In the genomic region with DNA sequence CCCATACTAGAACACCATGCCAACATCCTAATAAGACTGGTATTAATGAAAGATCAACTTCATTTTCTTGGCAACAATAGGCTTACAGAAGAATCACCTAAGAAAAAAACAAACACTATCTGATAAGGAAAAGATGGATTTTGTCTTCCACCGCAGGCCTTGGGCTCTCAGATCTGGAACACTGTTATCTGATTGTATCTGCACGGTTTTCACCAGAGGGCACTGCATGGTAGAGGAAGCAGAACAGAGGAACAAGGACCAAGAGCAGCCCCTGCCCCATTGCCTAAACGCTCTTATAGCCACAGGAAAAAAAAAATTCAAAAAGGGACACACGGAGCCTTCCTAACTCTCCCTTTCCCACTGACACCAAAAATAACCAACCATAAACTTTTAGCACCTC, we compare ENCODE assay signal across 19 cellular contexts. TPM values are rescaled to one million over a fixed set of nuclear protein-coding genes. Genes with fewer than 3 reads are reported as not detected.
DNase-seq lines count a peak whose midpoint lies in the region; ATAC-seq, FAIRE-seq and TF ChIP-seq lines count a peak whose summit lies in the region.
"Had no signal": no experiment of that assay in that cellular context is flagged by ENCODE, and none has a peak within 500 bp of the region (broad histone marks: within the 10 kb centered on the region; RNA-seq: fewer than 3 reads in every experiment).

No MANE protein-coding gene starts in this region.

- no peak overlapping the region for H3K27ac ChIP-seq in OCI-LY7 (ENCODE audit: low read depth, low read length, poor library complexity, severe bottlenecking)
- H3K27ac ChIP-seq: thyroid gland had no signal

- H3K4me3 ChIP-seq in BE2C (ENCODE audit: low read depth, low read length), result no peak overlapping the region
- no peak overlapping the region for H3K4me3 ChIP-seq in OCI-LY7 (ENCODE audit: low read depth, low read length, poor library complexity, severe bottlenecking)
- H3K4me3 ChIP-seq: thyroid gland had no signal

- H3K36me3 ChIP-seq in BE2C, result no peaks in the 10 kb centered on the region
- no peaks in the 10 kb centered on the region for H3K36me3 ChIP-seq in OCI-LY7 (ENCODE audit: insufficient read depth, low read length)
- H3K36me3 ChIP-seq: thyroid gland had no signal

- no TSS peak for BruUV-seq in OCI-LY7 (replicated peaks; lab: Mats Ljungman, UMichigan)

- H3K4me3 Mint-ChIP-seq in chondrocyte (ENCODE audit: unreplicated experiment), result no peak overlapping the region
- peak overlapping the region; percentile 4 for H3K4me3 Mint-ChIP-seq in neural crest cell
- H3K4me3 Mint-ChIP-seq: CD8-positive, alpha-beta T cell; immature natural killer cell had no signal

- DNase-seq in BE2C, result no peak
- no peak for DNase-seq in OCI-LY7 (ENCODE audit: low spot score)
- no peak for DNase-seq in chondrocyte (ENCODE audit: low spot score)
- no peak for DNase-seq in neural crest cell (ENCODE audit: low read depth, low spot score)
- DNase-seq in GF-D8 (lab: John Stamatoyannopoulos, UW), result no peak
- no peak for DNase-seq in GM12892 (ENCODE audit: insufficient read length)
- DNase-seq: activated effector memory CD4-positive, alpha-beta T cell treated with Interleukin-2 at 50 U/mL for 16 hours; CD8-positive, alpha-beta T cell; effector CD8-positive, alpha-beta T cell; immature natural killer cell; NCI-H2107; NCI-H524 treated with DMSO at 0.1 percent for 48 hours; SIG-M5; stimulated activated CD4-positive, alpha-beta T cell treated with anti-CD3 and anti-CD28 coated beads, Interleukin-12 subunit alpha, Interleukin-12 subunit beta, amount 100 ng/mL, for 4 hours; thyroid gland had no signal

- H3K4me1 Mint-ChIP-seq in chondrocyte (ENCODE audit: low read depth) (no peaks in the 10 kb centered on the region), neural crest cell (peaks cover 40% of the 10 kb centered on the region)
- H3K4me1 Mint-ChIP-seq: immature natural killer cell had no signal

- POLR2A ChIA-PET in OCI-LY7 (lab: Charles Lee), result no interaction called here

- H3K27me3 ChIP-seq in BE2C, result no peaks in the 10 kb centered on the region
- H3K27me3 ChIP-seq: thyroid gland had no signal

- no peak for FAIRE-seq in GM12892 (lab: Jason Lieb, UNC)
- FAIRE-seq: GM18507, H54 had no signal

- H3K27ac Mint-ChIP-seq in chondrocyte (ENCODE audit: unreplicated experiment), result no peak overlapping the region
- peak overlapping the region; percentile 31 for H3K27ac Mint-ChIP-seq in neural crest cell (ENCODE audit: unreplicated experiment)
- H3K27ac Mint-ChIP-seq: CD8-positive, alpha-beta T cell; immature natural killer cell had no signal

- no peak for ATAC-seq in GM18498 (IDR thresholded peaks at IDR 0.05; ENCODE audit: unreplicated experiment)
- no peak for ATAC-seq in GM21576 (IDR thresholded peaks at IDR 0.05; ENCODE audit: unreplicated experiment)
- ATAC-seq: CD8-positive, alpha-beta T cell had no signal

- no peaks in the 10 kb centered on the region for H3K27me3 Mint-ChIP-seq in chondrocyte (ENCODE audit: low read depth)
- no peaks in the 10 kb centered on the region for H3K27me3 Mint-ChIP-seq in neural crest cell (ENCODE audit: low read depth)

- intact Hi-C loops in OCI-LY7 (cut with micrococcal nuclease; ENCODE audit: unreplicated experiment), result no loop called here

- no peak overlapping the region for H3K4me2 ChIP-seq in OCI-LY7 (ENCODE audit: low read length)

- H3K4me1 ChIP-seq in BE2C (no peaks in the 10 kb centered on the region), OCI-LY7 (ENCODE audit: insufficient read depth, low read length, poor library complexity, severe bottlenecking) (no peaks in the 10 kb centered on the region)

- H3K9me3 Mint-ChIP-seq in chondrocyte (ENCODE audit: low read depth), result no peaks in the 10 kb centered on the region
- no peaks in the 10 kb centered on the region for H3K9me3 Mint-ChIP-seq in neural crest cell
- H3K9me3 Mint-ChIP-seq: CD8-positive, alpha-beta T cell; immature natural killer cell had no signal

- TF ChIP-seq POLR2A in GM12892 (IDR thresholded peaks at IDR 0.05; ENCODE audit: low read depth, low read length), result no peak

- CTCF ChIA-PET in OCI-LY7 (lab: Charles Lee; ENCODE audit: unreplicated experiment), result interaction anchor here (1.7 kb wide), 1 partner anchor 29 kb away, joined by 3 read pairs; no protein-coding TSS in a partner anchor

- H3K36me3 Mint-ChIP-seq in chondrocyte (ENCODE audit: low read depth) (no peaks in the 10 kb centered on the region), neural crest cell (ENCODE audit: low read depth) (peaks cover 6% of the 10 kb centered on the region)
- H3K36me3 Mint-ChIP-seq: CD8-positive, alpha-beta T cell; immature natural killer cell had no signal

- H3K9me3 ChIP-seq in BE2C (no peaks in the 10 kb centered on the region), OCI-LY7 (ENCODE audit: low read length) (no peaks in the 10 kb centered on the region)
- H3K9me3 ChIP-seq: thyroid gland had no signal

- 0 out of 2 replicates have a peak, but pooled peaks have one; percentile 5 for TF ChIP-seq CTCF in BE2C (IDR thresholded peaks at IDR 0.05; ENCODE audit: low read depth, low read length)
- TF ChIP-seq CTCF in OCI-LY7 (conservative IDR thresholded peaks at IDR 0.05; ENCODE audit: low read length), result peak; percentile 39; the same call in 1 of the 2 replicates
- peak; percentile 28 for TF ChIP-seq CTCF in chondrocyte (IDR thresholded peaks at IDR 0.05)
- TF ChIP-seq CTCF in neural crest cell (conservative IDR thresholded peaks at IDR 0.05), result no peak

- no peak overlapping the region for H2AFZ ChIP-seq in OCI-LY7 (ENCODE audit: low read length)

- H4K20me1 ChIP-seq in OCI-LY7 (ENCODE audit: insufficient read depth, low read length), result no peaks in the 10 kb centered on the region

- no peaks in the 10 kb centered on the region for H3K9me2 ChIP-seq in OCI-LY7 (ENCODE audit: insufficient read depth, low read length)

- no peaks in the 10 kb centered on the region for H3K79me2 ChIP-seq in OCI-LY7 (ENCODE audit: insufficient read depth, low read depth, low read length)

RNA-seq across cellular contexts. Expression of gene IL17RD, which starts 23.4 kb away (rescaled TPM):
- polyA plus RNA-seq in BE2C (2012; ENCODE audit: insufficient read depth, insufficient read length, low read depth), result 2.0 TPM
- 0.06 TPM in 1 of 2 replicates, not detected in the other for total RNA-seq in OCI-LY7 (2014; rRNA removed; shearing (Covaris generic))
- total RNA-seq in OCI-LY7 (2022) (0.35 and 0.36 TPM in 2 replicates), chondrocyte (5.1 to 6.3 TPM (median 6.1 TPM) in 3 replicates), neural crest cell (51.9 and 52.1 TPM in 2 replicates)
- not detected for polyA plus RNA-seq in GM12892 (2012; ENCODE audit: missing spikeins)
- total RNA-seq: CD8-positive, alpha-beta T cell had no signal
- polyA plus RNA-seq: immature natural killer cell had no signal

RNA-seq across cellular contexts. Expression of gene HESX1, which starts 58.1 kb away (rescaled TPM):
- not detected for polyA plus RNA-seq in BE2C (2012; ENCODE audit: insufficient read depth, insufficient read length, low read depth)
- total RNA-seq in OCI-LY7 (2014; rRNA removed; shearing (Covaris generic)), result 6.9 and 10.1 TPM in 2 replicates
- 4.7 and 6.0 TPM in 2 replicates for total RNA-seq in OCI-LY7 (2022)
- 0.77 to 1.7 TPM (median 1.2 TPM) in 3 replicates for total RNA-seq in chondrocyte
- total RNA-seq in neural crest cell, result 0.98 and 1.7 TPM in 2 replicates
- 1.3 TPM for polyA plus RNA-seq in GM12892 (2012; ENCODE audit: missing spikeins)
- total RNA-seq: CD8-positive, alpha-beta T cell had no signal
- polyA plus RNA-seq: immature natural killer cell had no signal
